In the genomic region with DNA sequence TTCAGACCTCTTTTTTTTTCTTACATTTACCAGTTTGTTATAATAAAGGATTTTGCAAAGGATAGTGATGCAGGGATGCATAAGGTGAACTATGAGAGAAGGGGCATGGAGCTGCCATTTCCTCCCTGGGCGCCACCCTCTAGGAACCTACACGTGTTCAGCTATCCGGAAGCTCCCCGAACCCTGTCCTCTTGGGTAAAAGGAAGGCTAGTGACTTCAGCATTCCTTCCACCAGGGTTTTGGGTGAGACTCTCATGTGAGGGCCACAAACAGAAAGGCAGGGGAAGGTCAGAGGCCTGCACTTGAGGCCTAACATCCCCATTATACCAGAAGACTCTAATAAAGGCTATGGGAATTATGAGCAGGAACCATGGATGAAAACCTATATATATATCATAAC, we compare ENCODE assay signal across 20 cellular contexts.
"Had no signal": no experiment of that assay in that cellular context is flagged by ENCODE, and none has a peak within 500 bp of the region (broad histone marks: within the 10 kb centered on the region; RNA-seq: fewer than 3 reads in every experiment).

No MANE protein-coding gene starts in this region.

- H3K9me3 ChIP-seq: ovary, upper lobe of right lung, uterus had no signal

- H3K27me3 ChIP-seq: ovary, spleen, tibial nerve, upper lobe of right lung, uterus had no signal

- H3K36me3 ChIP-seq: ovary, uterus had no signal

- H3K4me3 Mint-ChIP-seq: effector memory CD8-positive, alpha-beta T cell; natural killer cell; stimulated activated memory B cell treated with anti-CD40 and anti-IgM and Interleukin-4, amounts not matched to agents 10 μg/mL and 1 μg/mL and 100 μg/mL, for 72 hours had no signal

- H3K4me3 ChIP-seq: lower lobe of right lung, ovary, psoas muscle, skin epidermis, spleen, thoracic aorta, tibial nerve, upper lobe of right lung, uterus had no signal

- H3K9me3 Mint-ChIP-seq: effector memory CD8-positive, alpha-beta T cell; natural killer cell had no signal

- DNase-seq: cortex of kidney; effector memory CD8-positive, alpha-beta T cell; head of caudate nucleus; left ventricle myocardium superior; lower lobe of right lung; natural killer cell; occipital lobe; ovary; posterior cingulate gyrus; psoas muscle; right cardiac atrium; spleen; stimulated activated CD4-positive, alpha-beta T cell treated with anti-CD3 and anti-CD28 coated beads, Interleukin-4, amount 100 ng/mL, for 4 hours; stimulated activated naive CD8-positive, alpha-beta T cell treated with anti-CD3 and anti-CD28 coated beads, Interleukin-15, Interleukin-2, amounts not matched to agents 100 U/mL and 50 U/mL, for 24 hours; upper lobe of right lung; uterus had no signal

- H3K27ac Mint-ChIP-seq: effector memory CD8-positive, alpha-beta T cell; natural killer cell; stimulated activated memory B cell treated with anti-CD40 and anti-IgM and Interleukin-4, amounts not matched to agents 10 μg/mL and 1 μg/mL and 100 μg/mL, for 72 hours had no signal

- H3K27me3 Mint-ChIP-seq: effector memory CD8-positive, alpha-beta T cell; stimulated activated memory B cell treated with anti-CD40 and anti-IgM and Interleukin-4, amounts not matched to agents 10 μg/mL and 1 μg/mL and 100 μg/mL, for 72 hours had no signal

- H3K4me1 ChIP-seq: lower lobe of right lung, psoas muscle, spleen, tibial nerve, upper lobe of right lung, uterus had no signal

- H3K4me1 Mint-ChIP-seq: stimulated activated memory B cell treated with anti-CD40 and anti-IgM and Interleukin-4, amounts not matched to agents 10 μg/mL and 1 μg/mL and 100 μg/mL, for 72 hours had no signal

- ATAC-seq: effector memory CD8-positive, alpha-beta T cell; left ventricle myocardium superior; lower lobe of right lung; natural killer cell; psoas muscle; right cardiac atrium; stimulated activated memory B cell treated with anti-CD40 and anti-IgM and Interleukin-4, amounts not matched to agents 10 μg/mL and 1 μg/mL and 100 μg/mL, for 72 hours; stimulated activated naive CD8-positive, alpha-beta T cell treated with anti-CD3 and anti-CD28 coated beads, Interleukin-15, Interleukin-2, amounts not matched to agents 100 U/mL and 50 U/mL, for 24 hours; upper lobe of right lung had no signal

- H3K27ac ChIP-seq: lower lobe of right lung, ovary, psoas muscle, skin epidermis, spleen, thoracic aorta, tibial nerve, upper lobe of right lung, uterus had no signal
